Comparison of ENCODE assay signal across 9 cellular contexts in genomic region chr4:53196872-53197759, GRCh38.
DNase-seq lines count a peak whose midpoint lies in the region; ATAC-seq, FAIRE-seq and TF ChIP-seq lines count a peak whose summit lies in the region.
"Had no signal": no experiment of that assay in that cellular context is flagged by ENCODE, and none has a peak within 500 bp of the region (broad histone marks: within the 10 kb centered on the region; RNA-seq: fewer than 3 reads in every experiment).

No MANE protein-coding gene starts in this region.

- H3K27ac ChIP-seq in brain microvascular endothelial cell = no peak overlapping the region
- H3K27ac ChIP-seq in thyroid gland = no peak overlapping the region

- intact Hi-C loops in activated CD4-positive, alpha-beta T cell treated with anti-CD3 and anti-CD28 coated beads for 36 hours (cut with DNase I, micrococcal nuclease) = loop anchor here (1.0 to 10.0 kb wide), 7 partner anchors 180 to 1037 kb away; partner anchors contain the start of gene FIP1L1 (in 1 of the 2)
- intact Hi-C loops in thyroid gland (cut with DNase I) = loop anchor here (5.0 kb wide), 1 partner anchor 1035 kb away; no protein-coding TSS in a partner anchor

- peak; percentile 36 for ATAC-seq in activated CD4-positive, alpha-beta T cell treated with anti-CD3 and anti-CD28 coated beads for 36 hours
- ATAC-seq in HG03432 (IDR thresholded peaks at IDR 0.05; ENCODE audit: unreplicated experiment) = peak; percentile 70
- ATAC-seq in HG03460 (IDR thresholded peaks at IDR 0.05; ENCODE audit: unreplicated experiment) = no peak

- H3K4me1 Mint-ChIP-seq in activated CD4-positive, alpha-beta T cell treated with anti-CD3 and anti-CD28 coated beads for 36 hours = no peaks in the 10 kb centered on the region
- H3K4me1 Mint-ChIP-seq: CD8-positive, alpha-beta memory T cell had no signal

- no peaks in the 10 kb centered on the region for H3K9me3 Mint-ChIP-seq in activated CD4-positive, alpha-beta T cell treated with anti-CD3 and anti-CD28 coated beads for 36 hours (ENCODE audit: low read depth)
- H3K9me3 Mint-ChIP-seq: CD8-positive, alpha-beta memory T cell had no signal

- no peak overlapping the region for H3K4me3 Mint-ChIP-seq in activated CD4-positive, alpha-beta T cell treated with anti-CD3 and anti-CD28 coated beads for 36 hours
- H3K4me3 Mint-ChIP-seq: CD8-positive, alpha-beta memory T cell had no signal

- no peaks in the 10 kb centered on the region for H3K36me3 Mint-ChIP-seq in activated CD4-positive, alpha-beta T cell treated with anti-CD3 and anti-CD28 coated beads for 36 hours (ENCODE audit: low read depth)
- H3K36me3 Mint-ChIP-seq: CD8-positive, alpha-beta memory T cell had no signal

- no peaks in the 10 kb centered on the region for H3K27me3 ChIP-seq in brain microvascular endothelial cell (replicated peaks)
- H3K27me3 ChIP-seq in thyroid gland = no peaks in the 10 kb centered on the region

- in situ Hi-C loops in brain microvascular endothelial cell (cut with HindIII; ENCODE audit: low pct_ligation_motif_present, low sequenced_read_pairs) = no loop called here

- no peak overlapping the region for H3K27ac Mint-ChIP-seq in activated CD4-positive, alpha-beta T cell treated with anti-CD3 and anti-CD28 coated beads for 36 hours
- H3K27ac Mint-ChIP-seq: CD8-positive, alpha-beta memory T cell had no signal

- no peak for TF ChIP-seq POLR2A in thyroid gland (IDR thresholded peaks at IDR 0.05)

- peak; percentile 79 for FAIRE-seq in islet of Langerhans (lab: Jason Lieb, UNC)

- H3K9me3 ChIP-seq in thyroid gland = no peaks in the 10 kb centered on the region

- no peak for DNase-seq in activated CD4-positive, alpha-beta T cell treated with anti-CD3 and anti-CD28 coated beads for 36 hours
- DNase-seq in activated CD4-positive, alpha-beta T cell treated with anti-CD3 and anti-CD28 coated beads for 48 hours = no peak
- DNase-seq in NCI-H524 treated with DMSO at 0.1 percent for 48 hours (lab: John Stamatoyannopoulos, UW) (peak; percentile 13), brain microvascular endothelial cell (peak; percentile 23), thyroid gland (no peak)

- no peaks in the 10 kb centered on the region for H3K4me1 ChIP-seq in thyroid gland

- POLR2A ChIA-PET in activated CD4-positive, alpha-beta T cell treated with anti-CD3 and anti-CD28 coated beads for 36 hours (lab: Charles Lee) = no interaction called here

- H3K4me3 ChIP-seq in brain microvascular endothelial cell (ENCODE audit: low read depth, low read length) (peak overlapping the region; percentile 24), thyroid gland (replicated peaks in 1 of 3) (no peak overlapping the region)

- no peaks in the 10 kb centered on the region for H3K27me3 Mint-ChIP-seq in activated CD4-positive, alpha-beta T cell treated with anti-CD3 and anti-CD28 coated beads for 36 hours
- H3K27me3 Mint-ChIP-seq: CD8-positive, alpha-beta memory T cell had no signal

- CTCF ChIA-PET in activated CD4-positive, alpha-beta T cell treated with anti-CD3 and anti-CD28 coated beads for 36 hours (lab: Charles Lee) = interaction anchor here (0.7 to 1.8 kb wide), 7 partner anchors 12 to 1037 kb away, joined by 3 to 5 read pairs (median 4); no protein-coding TSS in a partner anchor

- 71 to 75% methylated on average over 4 of the region's 4 CpGs for WGBS in thyroid gland, 2 donors

- TF ChIP-seq CTCF in brain microvascular endothelial cell (IDR thresholded peaks at IDR 0.05; ENCODE audit: low read depth, low read length, missing control alignments) (peak; percentile 57), thyroid gland (IDR thresholded peaks at IDR 0.05) (peak in 5 of 6 experiments; percentile 57 to 80 (median 66))

- H3K36me3 ChIP-seq in brain microvascular endothelial cell (replicated peaks) = no peaks in the 10 kb centered on the region
- H3K36me3 ChIP-seq in thyroid gland = no peaks in the 10 kb centered on the region

Comparison
In these comparisons a context has a peak if more than half of its experiments do, and no peak if none do; other contexts are left out.
1. DNase-seq: peak in NCI-H524 treated with DMSO at 0.1 percent for 48 hours (single experiment) and brain microvascular endothelial cell (single experiment); none in activated CD4-positive, alpha-beta T cell treated with anti-CD3 and anti-CD28 coated beads for 36 hours (single experiment), activated CD4-positive, alpha-beta T cell treated with anti-CD3 and anti-CD28 coated beads for 48 hours (single experiment) and thyroid gland (0 of 2).